32 cellular contexts compared by ENCODE assay signal in genomic region chr2:129690049-129690448, GRCh38.
"Had no signal": no experiment of that assay in that cellular context is flagged by ENCODE, and none has a peak within 500 bp of the region (broad histone marks: within the 10 kb centered on the region; RNA-seq: fewer than 3 reads in every experiment).

No MANE protein-coding gene starts in this region.

- H3K9me3 ChIP-seq: ascending aorta, colonic mucosa, gastrocnemius medialis had no signal

- H3K4me3 ChIP-seq: ascending aorta, breast epithelium, cardiac muscle cell, colonic mucosa, dorsolateral prefrontal cortex, esophagus muscularis mucosa, gastrocnemius medialis, heart left ventricle had no signal

- H3K4me1 ChIP-seq: ascending aorta, breast epithelium, colonic mucosa, esophagus muscularis mucosa, foreskin keratinocyte, gastrocnemius medialis, heart left ventricle had no signal

- DNase-seq: activated B cell treated with CpG ODN at 0.5 μM for 24 hours; activated CD4-positive, alpha-beta T cell treated with anti-CD3 and anti-CD28 coated beads for 48 hours; activated CD8-positive, alpha-beta memory T cell treated with anti-CD3 and anti-CD28 coated beads for 24 hours; activated CD8-positive, alpha-beta T cell treated with anti-CD3 and anti-CD28 coated beads for 36 hours; activated effector memory CD4-positive, alpha-beta T cell treated with anti-CD3 and anti-CD28 coated beads, Interleukin-2, amount 50 U/mL, for 16 hours; activated naive CD4-positive, alpha-beta T cell treated with anti-CD3 and anti-CD28 coated beads for 36 hours; activated naive CD8-positive, alpha-beta T cell treated with anti-CD3 and anti-CD28 coated beads for 36 hours; activated T-cell treated with anti-CD3 and anti-CD28 coated beads, Interleukin-2, amount 50 U/mL, for 4 hours; central memory CD4-positive, alpha-beta T cell; cerebellar nuclear complex; colonic mucosa; dorsolateral prefrontal cortex; effector memory CD4-positive, alpha-beta T cell; endodermal cell; foreskin keratinocyte; gastrocnemius medialis; glutamatergic neuron; heart left ventricle; T-helper 1 cell; T-helper 17 cell; T1000; WERI-Rb-1 had no signal

- H3K36me3 Mint-ChIP-seq: activated naive CD4-positive, alpha-beta T cell treated with anti-CD3 and anti-CD28 coated beads, Interleukin-2, amount 50 U/mL, for 24 hours; brain had no signal

- H3K27ac Mint-ChIP-seq: activated B cell treated with CpG ODN at 0.5 μM for 24 hours; activated CD8-positive, alpha-beta T cell treated with anti-CD3 and anti-CD28 coated beads for 36 hours; activated naive CD4-positive, alpha-beta T cell treated with anti-CD3 and anti-CD28 coated beads for 36 hours; activated naive CD4-positive, alpha-beta T cell treated with anti-CD3 and anti-CD28 coated beads, Interleukin-2, amount 50 U/mL, for 24 hours; activated naive CD8-positive, alpha-beta T cell treated with anti-CD3 and anti-CD28 coated beads for 36 hours; activated T-helper 17 cell treated with anti-CD3 and anti-CD28 coated beads, Interleukin-2, amount 50 U/mL, for 72 hours; brain; dendritic cell treated with granulocyte-macrophage colony-stimulating factor and Interleukin-4, amounts not matched to agents 40 ng/mL and 50 ng/mL, for 4 days; endodermal cell; T-helper 17 cell; T-helper 2 cell treated with Interferon-gamma antibody and Interleukin-4, amounts not matched to agents 5 μg/mL and 100 μg/mL, for 36 hours had no signal

- H3K27me3 ChIP-seq: ascending aorta, breast epithelium, cardiac muscle cell, colonic mucosa, esophagus muscularis mucosa, foreskin keratinocyte, gastrocnemius medialis had no signal

- H3K4me1 Mint-ChIP-seq: activated B cell treated with CpG ODN at 0.5 μM for 24 hours; activated naive CD4-positive, alpha-beta T cell treated with anti-CD3 and anti-CD28 coated beads, Interleukin-2, amount 50 U/mL, for 24 hours; activated T-helper 17 cell treated with anti-CD3 and anti-CD28 coated beads, Interleukin-2, amount 50 U/mL, for 72 hours; brain; endodermal cell; T-helper 17 cell had no signal

- H3K27me3 Mint-ChIP-seq: T-helper 17 cell had no signal

- H3K9me3 Mint-ChIP-seq: activated naive CD4-positive, alpha-beta T cell treated with anti-CD3 and anti-CD28 coated beads for 36 hours; activated T-helper 17 cell treated with anti-CD3 and anti-CD28 coated beads, Interleukin-2, amount 50 U/mL, for 72 hours; T-helper 2 cell treated with Interferon-gamma antibody and Interleukin-4, amounts not matched to agents 5 μg/mL and 100 μg/mL, for 36 hours had no signal

- H3K4me3 Mint-ChIP-seq: activated B cell treated with CpG ODN at 0.5 μM for 24 hours; activated CD8-positive, alpha-beta T cell treated with anti-CD3 and anti-CD28 coated beads for 36 hours; activated naive CD4-positive, alpha-beta T cell treated with anti-CD3 and anti-CD28 coated beads for 36 hours; activated naive CD4-positive, alpha-beta T cell treated with anti-CD3 and anti-CD28 coated beads, Interleukin-2, amount 50 U/mL, for 24 hours; activated naive CD8-positive, alpha-beta T cell treated with anti-CD3 and anti-CD28 coated beads for 36 hours; activated T-cell treated with anti-CD3 and anti-CD28 coated beads, Interleukin-2, amount 50 U/mL, for 4 hours; activated T-helper 17 cell treated with anti-CD3 and anti-CD28 coated beads, Interleukin-2, amount 50 U/mL, for 72 hours; brain; dendritic cell treated with granulocyte-macrophage colony-stimulating factor and Interleukin-4, amounts not matched to agents 40 ng/mL and 50 ng/mL, for 4 days; endodermal cell; T-helper 17 cell; T-helper 2 cell treated with Interferon-gamma antibody and Interleukin-4, amounts not matched to agents 5 μg/mL and 100 μg/mL, for 36 hours had no signal

- ATAC-seq: activated CD4-positive, CD25-positive, alpha-beta regulatory T cell treated with anti-CD3 and anti-CD28 coated beads, Interleukin-2, amount 50 U/mL, for 24 hours; activated CD8-positive, alpha-beta T cell treated with anti-CD3 and anti-CD28 coated beads for 36 hours; activated T-cell treated with anti-CD3 and anti-CD28 coated beads, Interleukin-2, amount 50 U/mL, for 4 hours; activated T-helper 17 cell treated with anti-CD3 and anti-CD28 coated beads, Interleukin-2, amount 50 U/mL, for 72 hours; foreskin keratinocyte; gastrocnemius medialis; heart left ventricle; T-helper 17 cell had no signal

- H3K27ac ChIP-seq: ascending aorta, breast epithelium, cardiac muscle cell, colonic mucosa, dorsolateral prefrontal cortex, esophagus muscularis mucosa, foreskin keratinocyte, gastrocnemius medialis, heart left ventricle, WERI-Rb-1 had no signal

- H3K36me3 ChIP-seq: ascending aorta, breast epithelium, cardiac muscle cell, colonic mucosa, esophagus muscularis mucosa, gastrocnemius medialis, heart left ventricle, WERI-Rb-1 had no signal
